Comparison of ENCODE assay signal across 8 cellular contexts in the genomic region with DNA sequence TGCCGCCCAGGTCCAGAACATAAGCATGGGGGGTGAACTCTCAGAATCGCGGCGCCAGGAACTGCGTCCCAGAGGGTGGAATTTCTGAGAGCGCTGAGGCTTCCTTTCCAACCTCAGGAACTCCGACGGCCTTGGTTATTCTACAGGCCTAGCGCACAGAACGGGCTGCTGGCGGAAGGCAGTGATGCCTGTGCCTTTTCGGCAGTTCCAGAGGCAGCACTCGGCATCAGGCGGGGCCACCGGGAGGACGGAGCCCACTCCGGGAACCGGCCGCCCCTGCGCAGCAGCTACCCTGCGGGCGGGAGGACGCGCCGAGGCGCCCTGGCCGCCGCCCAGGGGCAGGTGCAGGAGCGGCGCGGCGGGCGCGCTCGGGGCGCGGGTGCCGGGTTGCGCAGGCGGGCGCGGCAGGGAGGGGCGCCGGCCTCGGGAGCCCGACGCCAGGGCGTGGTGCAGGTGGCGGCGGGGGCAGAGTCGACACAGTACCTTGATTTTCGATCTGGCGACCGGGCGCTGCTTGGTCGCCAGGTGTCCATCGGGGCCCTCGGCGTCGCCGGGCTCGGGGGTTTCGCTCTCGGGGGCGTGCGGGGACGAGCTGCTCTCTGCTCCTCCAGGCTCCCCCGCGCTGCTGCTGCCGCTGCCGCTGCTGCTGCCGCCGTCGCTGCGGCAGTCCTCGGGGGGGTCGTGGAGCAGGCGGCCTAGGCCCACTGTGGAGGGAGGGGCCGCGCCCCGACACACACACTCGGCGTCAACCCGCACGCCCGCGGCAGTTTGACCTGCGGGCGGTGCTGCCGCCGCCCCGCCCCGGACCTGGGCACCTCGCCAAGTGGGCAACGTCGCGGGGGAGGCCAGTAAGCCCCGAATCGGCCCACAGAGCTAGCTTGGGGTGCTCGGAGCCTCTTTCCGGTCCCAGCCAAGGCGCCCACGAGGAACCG. TPM values are rescaled to one million over a fixed set of nuclear protein-coding genes. Genes with fewer than 3 reads are reported as not detected.
DNase-seq lines count a peak whose midpoint lies in the region; ATAC-seq and TF ChIP-seq lines count a peak whose summit lies in the region.
"Had no signal": no experiment of that assay in that cellular context is flagged by ENCODE, and none has a peak within 500 bp of the region (broad histone marks: within the 10 kb centered on the region; RNA-seq: fewer than 3 reads in every experiment).

No MANE protein-coding gene starts in this region.

- H3K27me3 ChIP-seq in GM23248 (replicated peaks; ENCODE audit: insufficient read depth) = peaks cover 79% of the 10 kb centered on the region

- TF ChIP-seq CTCF in choroid plexus epithelial cell (conservative IDR thresholded peaks at IDR 0.05; ENCODE audit: low read depth, low read length) (no peak), mucosa of descending colon (IDR thresholded peaks at IDR 0.05) (no peak)

- ATAC-seq in mucosa of descending colon (peak; percentile 89), GM19455 (IDR thresholded peaks at IDR 0.05; ENCODE audit: unreplicated experiment) (no peak), GM18517 (IDR thresholded peaks at IDR 0.05; ENCODE audit: unreplicated experiment) (no peak)

- H3K79me2 ChIP-seq in GM23248 (ENCODE audit: insufficient read depth) = no peaks in the 10 kb centered on the region

- H3K4me1 ChIP-seq in GM23248 (ENCODE audit: insufficient read depth) (no peaks in the 10 kb centered on the region), mucosa of descending colon (ENCODE audit: low read depth) (peaks cover 12% of the 10 kb centered on the region)

- peak; percentile 25 for DNase-seq in GM23248
- DNase-seq in NCI-H345 (lab: John Stamatoyannopoulos, UW) = peak; percentile 79
- peak; percentile 12 for DNase-seq in choroid plexus epithelial cell (ENCODE audit: low read depth)
- DNase-seq in mucosa of descending colon = peak; percentile 81 to 88 (median 81)
- no peak for DNase-seq in occipital lobe (lab: John Stamatoyannopoulos, UW)

- 2% methylated on average over 42 to 62 of the region's 104 CpGs for WGBS in GM23248 (ENCODE audit: low coverage in 1 of 2, low lambda C conversion rate in 2 of 2, missing lambda C conversion rate in 2 of 2), 2 experiments

- H4K20me1 ChIP-seq in GM23248 (ENCODE audit: insufficient read depth) = no peaks in the 10 kb centered on the region

- H3K9me3 ChIP-seq in GM23248 (ENCODE audit: low read depth) (no peaks in the 10 kb centered on the region), mucosa of descending colon (no peaks in the 10 kb centered on the region)

- no peaks in the 10 kb centered on the region for H3F3A ChIP-seq in GM23248 (ENCODE audit: insufficient read depth)

- no peak overlapping the region for H3K9ac ChIP-seq in GM23248

- H3K4me3 ChIP-seq in GM23248 = no peak overlapping the region
- no peak overlapping the region for H3K4me3 ChIP-seq in choroid plexus epithelial cell (ENCODE audit: low read depth, low read length)
- peak overlapping the region; percentile 48 for H3K4me3 ChIP-seq in mucosa of descending colon

- intact Hi-C loops in mucosa of descending colon (cut with DNase I, micrococcal nuclease) = no loop called here

- no peak overlapping the region for H2AFZ ChIP-seq in GM23248

- no peak overlapping the region for H3K27ac ChIP-seq in GM23248

- H3K36me3 ChIP-seq in GM23248 (ENCODE audit: low read depth) (no peaks in the 10 kb centered on the region), mucosa of descending colon (ENCODE audit: low read depth) (no peaks in the 10 kb centered on the region)

- in situ Hi-C loops in GM23248 (cut with MboI) = no loop called here

- no peak overlapping the region for H3K4me2 ChIP-seq in GM23248 (ENCODE audit: unreplicated experiment)

- no peaks in the 10 kb centered on the region for H3K9me2 ChIP-seq in GM23248 (ENCODE audit: insufficient read depth)

RNA-seq across cellular contexts. Expression of gene OVOL2, which starts 1.3 kb away (rescaled TPM):
- total RNA-seq in GM23248 (2014; rRNA removed; shearing (Covaris generic)) = not detected in 2 replicates
- polyA plus RNA-seq in GM23248 (2016; fragmentation: Nextera tagmentation; extraction: Ambion mirVana) = not detected in 2 replicates
- 10 to 100 TPM; 11.5 to 36.3 (median 15.2) TPM for total RNA-seq in mucosa of descending colon
- 0.62 TPM for total RNA-seq in occipital lobe
- total RNA-seq: T-helper 1 cell treated with Interleukin-12 subunit alpha and Interleukin-12 subunit beta and Interleukin-4 antibody, amounts not matched to agents 30 ng/mL and 1 ng/mL, for 36 hours had no signal
